Comparison of ENCODE assay signal across 8 cellular contexts in genomic region chr16:89489040-89489721, GRCh38.
DNase-seq lines count a peak whose midpoint lies in the region; ATAC-seq and TF ChIP-seq lines count a peak whose summit lies in the region.

No MANE protein-coding gene starts in this region.

- CTCF ChIA-PET in HEK293 (lab: Yijun Ruan, JAX), result interaction anchor here (0.6 to 0.7 kb wide), 3 partner anchors 10 to 153 kb away, joined by 3 to 4 read pairs (median 3); no protein-coding TSS in a partner anchor

- peak overlapping the region; percentile 83 to 87 for H3K4me3 Mint-ChIP-seq in effector memory CD8-positive, alpha-beta T cell
- H3K4me3 Mint-ChIP-seq in memory B cell, result peak overlapping the region; percentile 84

- peak; percentile 58 for TF ChIP-seq CTCF in HEK293 (tag by site-specific recombination; IDR thresholded peaks at IDR 0.05)

- peaks cover 34% of the 10 kb centered on the region for H3K4me1 ChIP-seq in HEK293 (ENCODE audit: control insufficient read depth, insufficient read depth, low read length)

- peak overlapping the region; percentile 69 for H3K4me3 ChIP-seq in HEK293 (ENCODE audit: low read depth, low read length)

- peak overlapping the region; percentile 81 for H3K27ac ChIP-seq in HEK293 (ENCODE audit: extremely low read depth, low read depth, low read length)

- DNase-seq in DMS 273 treated with DMSO at 0.1 percent for 48 hours (lab: John Stamatoyannopoulos, UW), result peak; percentile 42
- DNase-seq in NK-92 (lab: John Stamatoyannopoulos, UW; ENCODE audit: unreplicated experiment), result peak; percentile 30
- DNase-seq in activated CD8-positive, alpha-beta memory T cell treated with anti-CD3 and anti-CD28 coated beads for 4 hours (ENCODE audit: low read depth in 2 of 2), result peak; percentile 70 to 82
- DNase-seq in effector memory CD8-positive, alpha-beta T cell, result peak; percentile 75 to 81 (median 76)
- DNase-seq in memory B cell (ENCODE audit: low spot score in 2 of 2), result peak; percentile 74 to 75
- DNase-seq in stimulated activated CD4-positive, alpha-beta T cell treated with anti-CD3 and anti-CD28 coated beads, TNF-alpha, amount 100 ng/mL, for 48 hours (ENCODE audit: low read depth in 3 of 3), result peak; percentile 55 to 75 (median 69)

- POLR2A ChIA-PET in HEK293 (lab: Yijun Ruan, JAX), result interaction anchor here (0.5 to 2.5 kb wide), 10 partner anchors 12 to 304 kb away, joined by 3 to 11 read pairs (median 4); partner anchors contain the start of gene SPG7

- H3K27me3 Mint-ChIP-seq in effector memory CD8-positive, alpha-beta T cell, result no peaks in the 10 kb centered on the region
- H3K27me3 Mint-ChIP-seq in memory B cell, result no peaks in the 10 kb centered on the region

- no peaks in the 10 kb centered on the region for H3K9me3 Mint-ChIP-seq in effector memory CD8-positive, alpha-beta T cell
- no peaks in the 10 kb centered on the region for H3K9me3 Mint-ChIP-seq in memory B cell

- no peaks in the 10 kb centered on the region for H3K36me3 ChIP-seq in HEK293 (ENCODE audit: control insufficient read depth in 2 of 2, insufficient read depth in 1 of 2, low read length in 2 of 2)

- H3K9me3 ChIP-seq in HEK293 (ENCODE audit: control insufficient read depth, insufficient read depth, low read depth, low read length), result no peaks in the 10 kb centered on the region

- peak overlapping the region; percentile 77 to 91 for H3K27ac Mint-ChIP-seq in effector memory CD8-positive, alpha-beta T cell
- H3K27ac Mint-ChIP-seq in memory B cell, result peak overlapping the region; percentile 98

- peaks cover 34% of the 10 kb centered on the region for H3K36me3 Mint-ChIP-seq in effector memory CD8-positive, alpha-beta T cell (ENCODE audit: insufficient read depth)
- peaks cover 2% of the 10 kb centered on the region for H3K36me3 Mint-ChIP-seq in memory B cell

- peaks cover 56 to 59% of the 10 kb centered on the region in 2 donors for H3K4me1 Mint-ChIP-seq in effector memory CD8-positive, alpha-beta T cell (ENCODE audit: low read depth in 2 of 2)
- peaks cover 38% of the 10 kb centered on the region for H3K4me1 Mint-ChIP-seq in memory B cell

- ATAC-seq in effector memory CD8-positive, alpha-beta T cell (replicated peaks), result peak; percentile 54
- peak; percentile 40 for ATAC-seq in memory B cell (ENCODE audit: low read depth)
- ATAC-seq in HG03460 (IDR thresholded peaks at IDR 0.05; ENCODE audit: unreplicated experiment), result no peak

TF ChIP-seq in HEK293, 187 proteins besides CTCF, POLR2A, EP300 and RAD21 (continues in another document):
- TF ChIP-seq OVOL3 (tag by site-specific recombination; IDR thresholded peaks at IDR 0.05), result no peak
- no peak for TF ChIP-seq ZNF621 (tag by site-specific recombination; IDR thresholded peaks at IDR 0.05)
- TF ChIP-seq ZNF175 (tag by site-specific recombination; IDR thresholded peaks at IDR 0.05), result no peak
- no peak for TF ChIP-seq ZIC2 (tag by site-specific recombination; IDR thresholded peaks at IDR 0.05)
- no peak for TF ChIP-seq ZNF624 (tag by site-specific recombination; IDR thresholded peaks at IDR 0.05)
- TF ChIP-seq ZNF37A (tag by site-specific recombination; IDR thresholded peaks at IDR 0.05), result no peak
- TF ChIP-seq HOXA7 (CRISPR knock-in tag; IDR thresholded peaks at IDR 0.05; ENCODE audit: borderline replicate concordance), result no peak
- TF ChIP-seq ZNF202 (tag by site-specific recombination; IDR thresholded peaks at IDR 0.05; ENCODE audit: borderline replicate concordance), result no peak
- TF ChIP-seq ZNF658 (tag by site-specific recombination; IDR thresholded peaks at IDR 0.05), result no peak
- no peak for TF ChIP-seq ZNF391 (tag by site-specific recombination; IDR thresholded peaks at IDR 0.05; ENCODE audit: borderline replicate concordance, low read depth)
- no peak for TF ChIP-seq ZNF26 (tag by site-specific recombination; IDR thresholded peaks at IDR 0.05)
- peak; percentile 80; the same call in 1 of the 2 replicates for TF ChIP-seq SP7 (tag by site-specific recombination; IDR thresholded peaks at IDR 0.05)
- TF ChIP-seq ZNF660 (tag by site-specific recombination; IDR thresholded peaks at IDR 0.05), result peak; percentile 87; the same call in 1 of the 2 replicates
- TF ChIP-seq ZNF214 (tag by site-specific recombination; IDR thresholded peaks at IDR 0.05; ENCODE audit: borderline replicate concordance), result no peak
- peak; percentile 67; the same call in 1 of the 2 replicates for TF ChIP-seq ZFP69B (tag by site-specific recombination; IDR thresholded peaks at IDR 0.05)
- no peak for TF ChIP-seq ZNF777 (tag by site-specific recombination; IDR thresholded peaks at IDR 0.05; ENCODE audit: borderline replicate concordance)
- TF ChIP-seq ZNF19 (tag by site-specific recombination; IDR thresholded peaks at IDR 0.05; ENCODE audit: low read depth), result no peak
- TF ChIP-seq ZFHX2 (tag by site-specific recombination; conservative IDR thresholded peaks at IDR 0.05), result peak; percentile 93
- TF ChIP-seq HIC1 (tag by site-specific recombination; IDR thresholded peaks at IDR 0.05), result peak; percentile 59
- no peak for TF ChIP-seq ZBTB49 (tag by site-specific recombination; IDR thresholded peaks at IDR 0.05; ENCODE audit: low read depth)
- no peak for TF ChIP-seq ZNF571 (tag by site-specific recombination; IDR thresholded peaks at IDR 0.05)
- TF ChIP-seq ZNF837 (tag by site-specific recombination; IDR thresholded peaks at IDR 0.05), result no peak
- no peak for TF ChIP-seq ZNF707 (tag by site-specific recombination; IDR thresholded peaks at IDR 0.05)
- no peak for TF ChIP-seq PRDM6 (tag by site-specific recombination; IDR thresholded peaks at IDR 0.05)
- peak; percentile 65 for TF ChIP-seq SP2 (tag by site-specific recombination; IDR thresholded peaks at IDR 0.05)
- TF ChIP-seq ZNF184 (tag by site-specific recombination; IDR thresholded peaks at IDR 0.05), result no peak
- TF ChIP-seq ZNF121 (tag by site-specific recombination; IDR thresholded peaks at IDR 0.05), result no peak
